Comparison of ENCODE assay signal across 1 cellular context in genomic region chr11:3159296-3160190, GRCh38.
TF ChIP-seq lines count a peak whose summit lies in the region.

No MANE protein-coding gene starts in this region.

TF ChIP-seq in GM23338, 12 proteins besides CTCF, POLR2A, EP300 and RAD21 (continued from another document):
- no peak for TF ChIP-seq ZNF462 (CRISPR knock-in tag; IDR thresholded peaks at IDR 0.05)
- TF ChIP-seq JUNB (IDR thresholded peaks at IDR 0.05; ENCODE audit: unreplicated experiment): no peak
